ENCODE assay signal across 23 cellular contexts in genomic region chr12:125178222-125178621, GRCh38. TPM values are rescaled to one million over a fixed set of nuclear protein-coding genes. Genes with fewer than 3 reads are reported as not detected.
DNase-seq lines count a peak whose midpoint lies in the region; ATAC-seq and TF ChIP-seq lines count a peak whose summit lies in the region.
"Had no signal": no experiment of that assay in that cellular context is flagged by ENCODE, and none has a peak within 500 bp of the region (broad histone marks: within the 10 kb centered on the region; RNA-seq: fewer than 3 reads in every experiment).

No MANE protein-coding gene starts in this region.

- H3K4me3 ChIP-seq in BLaER1 treated with 17β-estradiol and CSF1 and Interleukin-3, amounts not matched to agents 10 nM and 100 nM, result no peak overlapping the region
- no peak overlapping the region for H3K4me3 ChIP-seq in Jurkat, Clone E6-1 (ENCODE audit: low read length)

- peaks cover under 1 to 3% (median under 1%) of the 10 kb centered on the region in 11 experiments; a peak in 19 of 22 replicates for H3K27me3 ChIP-seq in BLaER1 treated with 17β-estradiol and CSF1 and Interleukin-3, amounts not matched to agents 10 nM and 100 nM

- no peak overlapping the region for H3K27ac Mint-ChIP-seq in activated T-helper 17 cell treated with anti-CD3 and anti-CD28 coated beads, Interleukin-2, amount 50 U/mL, for 72 hours
- H3K27ac Mint-ChIP-seq in HFFc6, result no peak overlapping the region
- H3K27ac Mint-ChIP-seq: CD4-positive, alpha-beta T cell had no signal

- H3K4me1 Mint-ChIP-seq in activated T-helper 17 cell treated with anti-CD3 and anti-CD28 coated beads, Interleukin-2, amount 50 U/mL, for 72 hours, result no peaks in the 10 kb centered on the region
- H3K4me1 Mint-ChIP-seq in HFFc6 (ENCODE audit: low read depth), result peaks cover 2% of the 10 kb centered on the region; the same call in 1 of the 2 replicates

- H4K20me1 ChIP-seq in BLaER1 treated with 17β-estradiol and CSF1 and Interleukin-3, amounts not matched to agents 10 nM and 100 nM, result no peaks in the 10 kb centered on the region

- H3K27ac ChIP-seq in BLaER1 treated with 17β-estradiol and CSF1 and Interleukin-3, amounts not matched to agents 10 nM and 100 nM, result no peak overlapping the region

- no peaks in the 10 kb centered on the region for H3K36me3 Mint-ChIP-seq in activated T-helper 17 cell treated with anti-CD3 and anti-CD28 coated beads, Interleukin-2, amount 50 U/mL, for 72 hours (ENCODE audit: low read depth)
- H3K36me3 Mint-ChIP-seq in HFFc6 (ENCODE audit: low read depth), result no peaks in the 10 kb centered on the region

- no peaks in the 10 kb centered on the region for H3K36me3 ChIP-seq in BLaER1 treated with 17β-estradiol and CSF1 and Interleukin-3, amounts not matched to agents 10 nM and 100 nM
- H3K36me3 ChIP-seq: BE2C had no signal

- H3K9me3 ChIP-seq in BLaER1 treated with 17β-estradiol and CSF1 and Interleukin-3, amounts not matched to agents 10 nM and 100 nM (replicated peaks in 1 of 11), result peaks cover 9 to 29% (median 17%) of the 10 kb centered on the region in 11 experiments; a peak in 21 of 22 replicates
- H3K9me3 ChIP-seq: BE2C had no signal

- H3K4me1 ChIP-seq in BLaER1 treated with 17β-estradiol and CSF1 and Interleukin-3, amounts not matched to agents 10 nM and 100 nM, result peaks cover 0 to 28% (median 20%) of the 10 kb centered on the region in 10 experiments; a peak in 15 of 20 replicates
- H3K4me1 ChIP-seq: BE2C had no signal

- ATAC-seq in GM18870 (IDR thresholded peaks at IDR 0.05; ENCODE audit: unreplicated experiment), result peak; percentile 53
- peak; percentile 12 for ATAC-seq in activated T-helper 17 cell treated with anti-CD3 and anti-CD28 coated beads, Interleukin-2, amount 50 U/mL, for 72 hours (replicated peaks)
- no peak for ATAC-seq in activated CD4-positive, CD25-positive, alpha-beta regulatory T cell treated with anti-CD3 and anti-CD28 coated beads, Interleukin-2, amount 50 U/mL, for 24 hours
- ATAC-seq: PC-3 had no signal

- H3K9ac ChIP-seq in BLaER1 treated with 17β-estradiol and CSF1 and Interleukin-3, amounts not matched to agents 10 nM and 100 nM, result no peak overlapping the region

- no peak for TF ChIP-seq CTCF in HFFc6 (IDR thresholded peaks at IDR 0.05)

- peaks cover 41% of the 10 kb centered on the region for H3K27me3 Mint-ChIP-seq in activated T-helper 17 cell treated with anti-CD3 and anti-CD28 coated beads, Interleukin-2, amount 50 U/mL, for 72 hours
- peaks cover 23% of the 10 kb centered on the region for H3K27me3 Mint-ChIP-seq in HFFc6 (ENCODE audit: insufficient read depth)

- peak overlapping the region in 7 of 11 experiments; percentile 3 to 45 (median 39); a peak in 11 of 22 replicates for H3K4me2 ChIP-seq in BLaER1 treated with 17β-estradiol and CSF1 and Interleukin-3, amounts not matched to agents 10 nM and 100 nM

- peak; percentile 10 for DNase-seq in Jurkat, Clone E6-1 (ENCODE audit: low read depth, low spot score)
- no peak for DNase-seq in putamen (ENCODE audit: low spot score)
- no peak for DNase-seq in NCI-H1105 (lab: John Stamatoyannopoulos, UW)
- no peak for DNase-seq in HFFc6
- DNase-seq: BE2C; CD4-positive, alpha-beta T cell; COR-L47; DMS79; Kasumi-1; NCI-H1048; NCI-H1436; NCI-H187 treated with DMSO at 0.1 percent for 48 hours; NCI-H2227 treated with DMSO at 0.1 percent for 48 hours; NCI-H524; NCI-H774; PC-3; Right ventricle myocardium superior; SW 1271; T-helper 2 cell had no signal

- peaks cover 4% of the 10 kb centered on the region for H3K9me3 Mint-ChIP-seq in activated T-helper 17 cell treated with anti-CD3 and anti-CD28 coated beads, Interleukin-2, amount 50 U/mL, for 72 hours
- no peaks in the 10 kb centered on the region for H3K9me3 Mint-ChIP-seq in HFFc6

- no peak overlapping the region for H3K4me3 Mint-ChIP-seq in activated T-helper 17 cell treated with anti-CD3 and anti-CD28 coated beads, Interleukin-2, amount 50 U/mL, for 72 hours
- H3K4me3 Mint-ChIP-seq in HFFc6, result no peak overlapping the region
- H3K4me3 Mint-ChIP-seq: CD4-positive, alpha-beta T cell had no signal

RNA-seq across cellular contexts. Expression of gene TMEM132B, which starts 8.0 kb away (rescaled TPM):
- polyA plus RNA-seq in Jurkat, Clone E6-1 (2012; ENCODE audit: insufficient read depth, insufficient read length), result not detected
- total RNA-seq in activated T-helper 17 cell treated with anti-CD3 and anti-CD28 coated beads, Interleukin-2, amount 50 U/mL, for 72 hours, result not detected
- total RNA-seq in HFFc6 (2021; fragmentation: NEBNext Ultra II Directional; extraction: Animal tissue kit (Norgen Biotek cat#: 25700)), result 1 to 10 TPM in 1 of 6 experiments, under 1 TPM in 5; 0.26 to 2.4 (median 0.35) TPM
- total RNA-seq: CD4-positive, alpha-beta T cell; PC-3 had no signal

Comparison
In these comparisons a context has a peak if more than half of its experiments do, and no peak if none do; other contexts are left out.
1. ATAC-seq: peak in GM18870 (single experiment) and activated T-helper 17 cell treated with anti-CD3 and anti-CD28 coated beads, Interleukin-2, amount 50 U/mL, for 72 hours (single experiment); none in activated CD4-positive, CD25-positive, alpha-beta regulatory T cell treated with anti-CD3 and anti-CD28 coated beads, Interleukin-2, amount 50 U/mL, for 24 hours (0 of 2).